Comparison of ENCODE assay signal across 19 cellular contexts in genomic region chr1:76086597-76086996, GRCh38. TPM values are rescaled to one million over a fixed set of nuclear protein-coding genes. Genes with fewer than 3 reads are reported as not detected.
DNase-seq lines count a peak whose midpoint lies in the region; ATAC-seq and TF ChIP-seq lines count a peak whose summit lies in the region.
"Had no signal": no experiment of that assay in that cellular context is flagged by ENCODE, and none has a peak within 500 bp of the region (broad histone marks: within the 10 kb centered on the region; RNA-seq: fewer than 3 reads in every experiment).

No MANE protein-coding gene starts in this region.

- no peak for TF ChIP-seq CTCF in HEK293 (tag by site-specific recombination; IDR thresholded peaks at IDR 0.05)
- no peak for TF ChIP-seq CTCF in RWPE2 (IDR thresholded peaks at IDR 0.05; ENCODE audit: poor library complexity, severe bottlenecking)
- TF ChIP-seq CTCF in hepatocyte (IDR thresholded peaks at IDR 0.05; ENCODE audit: poor library complexity) = no peak
- TF ChIP-seq CTCF in thyroid gland (IDR thresholded peaks at IDR 0.05) = no peak
- no peak for TF ChIP-seq CTCF in osteocyte (IDR thresholded peaks at IDR 0.05)

- POLR2A ChIA-PET in HEK293 (lab: Yijun Ruan, JAX) = no interaction called here

- DNase-seq in RWPE2 (ENCODE audit: low spot score) = no peak
- no peak for DNase-seq in hepatocyte (ENCODE audit: low spot score)
- no peak for DNase-seq in thyroid gland
- DNase-seq in osteocyte (ENCODE audit: extremely low spot score, unreplicated experiment) = no peak
- no peak for DNase-seq in medulla oblongata (ENCODE audit: extremely low spot score)
- DNase-seq: C1 segment of cervical spinal cord; DND-41; Kasumi-1; MM.1S; NCI-H1092; NCI-H146; NCI-H2081; NCI-H2171 treated with DMSO at 0.1 percent for 48 hours; NCI-H446 treated with DMSO at 0.1 percent for 48 hours; NCI-H748 treated with DMSO at 0.1 percent for 48 hours; NK-92 treated with Interleukin-12 subunit alpha and Interleukin-12 subunit beta, amount 100 ng/mL, for 24 hours; SIG-M5 had no signal

- H3K4me1 ChIP-seq in HEK293 (ENCODE audit: control insufficient read depth, insufficient read depth, low read length) (peaks cover 25% of the 10 kb centered on the region), RWPE2 (ENCODE audit: insufficient read depth, poor library complexity, severe bottlenecking) (no peaks in the 10 kb centered on the region), hepatocyte (ENCODE audit: insufficient read depth) (peaks cover 37% of the 10 kb centered on the region), thyroid gland (peaks cover 16 to 19% of the 10 kb centered on the region in 2 donors)

- H3K27ac Mint-ChIP-seq in osteocyte (ENCODE audit: unreplicated experiment) = no peak overlapping the region

- H3K27ac ChIP-seq in HEK293 (ENCODE audit: extremely low read depth, low read depth, low read length) (no peak overlapping the region), RWPE2 (ENCODE audit: poor library complexity, severe bottlenecking) (no peak overlapping the region), hepatocyte (peak overlapping the region; percentile 9), thyroid gland (peak overlapping the region; percentile 46 to 59 (median 49))

- no peak overlapping the region for H3K4me2 ChIP-seq in hepatocyte

- H2AFZ ChIP-seq in hepatocyte = no peak overlapping the region

- TF ChIP-seq POLR2A in thyroid gland (IDR thresholded peaks at IDR 0.05) = no peak

- peaks cover 4% of the 10 kb centered on the region for H3K9me3 Mint-ChIP-seq in osteocyte (ENCODE audit: unreplicated experiment)

- H3K4me3 Mint-ChIP-seq in osteocyte (ENCODE audit: unreplicated experiment) = no peak overlapping the region

- ATAC-seq in RWPE2 (ENCODE audit: low read depth) (peak; percentile 67), HG03135 (IDR thresholded peaks at IDR 0.05; ENCODE audit: unreplicated experiment) (no peak)

- CTCF ChIA-PET in HEK293 (lab: Yijun Ruan, JAX) = interaction anchor here (0.6 kb wide), 2 partner anchors 68 to 333 kb away, joined by 3 to 4 read pairs; no protein-coding TSS in a partner anchor

- H3K27me3 ChIP-seq in RWPE2 (ENCODE audit: insufficient read depth, poor library complexity, severe bottlenecking) (no peaks in the 10 kb centered on the region), hepatocyte (no peaks in the 10 kb centered on the region), thyroid gland (no peaks in the 10 kb centered on the region)

- intact Hi-C loops in thyroid gland (cut with DNase I) = no loop called here

- no peaks in the 10 kb centered on the region for H3K27me3 Mint-ChIP-seq in osteocyte (ENCODE audit: unreplicated experiment)

- H3K36me3 ChIP-seq in HEK293 (ENCODE audit: control insufficient read depth in 2 of 2, insufficient read depth in 1 of 2, low read length in 2 of 2) = no peaks in the 10 kb centered on the region
- H3K36me3 ChIP-seq in RWPE2 (ENCODE audit: low read depth) = no peaks in the 10 kb centered on the region
- no peaks in the 10 kb centered on the region for H3K36me3 ChIP-seq in hepatocyte (replicated peaks; ENCODE audit: insufficient read depth, low read depth)
- H3K36me3 ChIP-seq in thyroid gland = no peaks in the 10 kb centered on the region

- WGBS in hepatocyte (ENCODE audit: low lambda C conversion rate, missing lambda C conversion rate) = 86% methylated on average over 2 of the region's 2 CpGs
- WGBS in thyroid gland, 2 donors = 81 to 89% methylated on average over 2 of the region's 2 CpGs

- H3K79me2 ChIP-seq in hepatocyte = peaks cover 72% of the 10 kb centered on the region

- H3K36me3 Mint-ChIP-seq in osteocyte (ENCODE audit: unreplicated experiment) = no peaks in the 10 kb centered on the region

- H3K9me3 ChIP-seq in HEK293 (ENCODE audit: control insufficient read depth, insufficient read depth, low read depth, low read length) = no peaks in the 10 kb centered on the region
- no peaks in the 10 kb centered on the region for H3K9me3 ChIP-seq in RWPE2 (ENCODE audit: severe bottlenecking)
- no peaks in the 10 kb centered on the region for H3K9me3 ChIP-seq in hepatocyte (ENCODE audit: low read depth)
- H3K9me3 ChIP-seq in thyroid gland = no peaks in the 10 kb centered on the region

- H3K4me1 Mint-ChIP-seq in osteocyte (ENCODE audit: unreplicated experiment) = peaks cover 9% of the 10 kb centered on the region

- H3K4me3 ChIP-seq in HEK293 (ENCODE audit: low read depth, low read length) (no peak overlapping the region), RWPE2 (ENCODE audit: severe bottlenecking) (no peak overlapping the region), hepatocyte (no peak overlapping the region), thyroid gland (replicated peaks in 1 of 3) (no peak overlapping the region)

- H3K9me2 ChIP-seq in hepatocyte (replicated peaks; ENCODE audit: insufficient read depth) = no peaks in the 10 kb centered on the region

- H4K20me1 ChIP-seq in hepatocyte (ENCODE audit: insufficient read depth, poor library complexity, severe bottlenecking) = no peaks in the 10 kb centered on the region

TF ChIP-seq in HEK293, 187 proteins besides CTCF, POLR2A, EP300 and RAD21:
- no peak for TF ChIP-seq ZNF449 (tag by site-specific recombination; IDR thresholded peaks at IDR 0.05)
- TF ChIP-seq ZBTB20 (tag by site-specific recombination; IDR thresholded peaks at IDR 0.05) = peak; percentile 15; the same call in 1 of the 2 replicates

RNA-seq across cellular contexts. Expression of gene ST6GALNAC3, which starts 12.1 kb away (rescaled TPM):
- total RNA-seq in hepatocyte (29.4 and 40.5 TPM in 2 replicates), thyroid gland (10 to 100 TPM; 17.4 to 35.6 (median 31.6) TPM), osteocyte (4.9 and 7.3 TPM in 2 replicates)
- polyA plus RNA-seq in hepatocyte = 33.3 and 37.5 TPM in 2 replicates

Comparison
In these comparisons a context has a peak if more than half of its experiments do, and no peak if none do; other contexts are left out.
1. H3K27ac ChIP-seq: peak in hepatocyte (single experiment) and thyroid gland (3 of 3); none in HEK293 (single experiment) and RWPE2 (single experiment).